Comparison of ENCODE assay signal across 31 cellular contexts in the genomic region with DNA sequence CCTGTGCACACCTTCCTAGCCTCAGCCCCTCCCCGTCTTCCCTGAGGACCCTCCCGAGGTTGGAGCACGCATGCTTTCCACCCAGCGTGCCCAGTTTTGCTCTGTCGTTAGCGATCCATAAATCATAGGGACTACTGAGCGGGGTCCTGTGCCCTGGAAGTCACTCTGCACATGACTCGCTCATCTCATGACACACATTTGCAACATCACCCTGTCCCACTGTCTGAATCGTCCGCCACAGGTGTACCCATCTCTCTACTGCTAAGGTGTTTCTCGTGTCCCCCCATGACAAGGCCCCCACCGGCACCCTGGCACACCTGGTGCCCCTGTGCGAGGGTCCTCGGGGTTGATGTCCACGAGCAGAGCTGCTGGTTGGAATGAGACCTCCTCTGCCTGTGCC.
"Had no signal": no experiment of that assay in that cellular context is flagged by ENCODE, and none has a peak within 500 bp of the region (broad histone marks: within the 10 kb centered on the region; RNA-seq: fewer than 3 reads in every experiment).

No MANE protein-coding gene starts in this region.

- H3K9me3 ChIP-seq: heart left ventricle, left lung, neutrophil, ovary, prostate gland, suprapubic skin, thoracic aorta, tibial artery, upper lobe of right lung had no signal

- H3K4me3 Mint-ChIP-seq: immature natural killer cell; mesothelial cell of epicardium; naive B cell; natural killer cell treated with Interleukin-12 subunit alpha and Interleukin-12 subunit beta and Interleukin-15 and Interleukin-18, amount 100 ng/mL, for 72 hours; stimulated activated naive B cell treated with anti-CD40 and anti-IgM and Interleukin-4, amounts not matched to agents 10 μg/mL and 1 μg/mL and 100 μg/mL, for 72 hours had no signal

- FAIRE-seq: islet of Langerhans, kidney had no signal

- DNase-seq: hypothalamus; immature natural killer cell; kidney; left colon; left lung; mesendoderm; naive B cell; occipital lobe; ovary; retina; right cardiac atrium; stimulated activated CD4-positive, alpha-beta T cell treated with anti-CD3 and anti-CD28 coated beads, Interleukin-12 subunit alpha, Interleukin-12 subunit beta, amount 100 ng/mL, for 4 hours; stimulated activated CD4-positive, alpha-beta T cell treated with anti-CD3 and anti-CD28 coated beads, Interleukin-15, amount 100 ng/mL, for 24 hours; stimulated activated CD4-positive, alpha-beta T cell treated with anti-CD3 and anti-CD28 coated beads, Interleukin-2, amount 100 ng/mL, for 24 hours; stimulated activated CD4-positive, alpha-beta T cell treated with anti-CD3 and anti-CD28 coated beads, Interleukin-4, amount 100 ng/mL, for 1 hour; stimulated activated naive B cell treated with anti-CD40 and anti-IgM and Interleukin-4, amounts not matched to agents 10 μg/mL and 1 μg/mL and 100 μg/mL, for 72 hours; stimulated activated naive CD8-positive, alpha-beta T cell treated with anti-CD3 and anti-CD28 coated beads, Interleukin-15, Interleukin-2, amounts not matched to agents 100 U/mL and 50 U/mL, for 24 hours; tibial artery; trophoblast cell; upper lobe of right lung had no signal

- H3K4me1 ChIP-seq: heart left ventricle, left lung, prostate gland, suprapubic skin, tibial artery, upper lobe of right lung had no signal

- ATAC-seq: heart left ventricle; left colon; left lung; right cardiac atrium; sciatic nerve; stimulated activated naive B cell treated with anti-CD40 and anti-IgM and Interleukin-4, amounts not matched to agents 10 μg/mL and 1 μg/mL and 100 μg/mL, for 72 hours; stimulated activated naive CD8-positive, alpha-beta T cell treated with anti-CD3 and anti-CD28 coated beads, Interleukin-15, Interleukin-2, amounts not matched to agents 100 U/mL and 50 U/mL, for 24 hours; upper lobe of right lung had no signal

- H3K36me3 Mint-ChIP-seq: immature natural killer cell; mesothelial cell of epicardium; naive B cell; natural killer cell treated with Interleukin-12 subunit alpha and Interleukin-12 subunit beta and Interleukin-15 and Interleukin-18, amount 100 ng/mL, for 72 hours; stimulated activated naive B cell treated with anti-CD40 and anti-IgM and Interleukin-4, amounts not matched to agents 10 μg/mL and 1 μg/mL and 100 μg/mL, for 72 hours had no signal

- H3K27ac ChIP-seq: heart left ventricle, left lung, neutrophil, ovary, prostate gland, skin epidermis, suprapubic skin, thoracic aorta, tibial artery, upper lobe of right lung had no signal

- H3K4me1 Mint-ChIP-seq: immature natural killer cell; naive B cell; stimulated activated naive B cell treated with anti-CD40 and anti-IgM and Interleukin-4, amounts not matched to agents 10 μg/mL and 1 μg/mL and 100 μg/mL, for 72 hours had no signal

- H3K27me3 ChIP-seq: ovary had no signal

- H3K36me3 ChIP-seq: heart left ventricle, left lung, neutrophil, ovary, prostate gland, suprapubic skin, thoracic aorta, tibial artery, upper lobe of right lung had no signal

- H3K27ac Mint-ChIP-seq: immature natural killer cell; mesothelial cell of epicardium; naive B cell; natural killer cell treated with Interleukin-12 subunit alpha and Interleukin-12 subunit beta and Interleukin-15 and Interleukin-18, amount 100 ng/mL, for 72 hours; stimulated activated naive B cell treated with anti-CD40 and anti-IgM and Interleukin-4, amounts not matched to agents 10 μg/mL and 1 μg/mL and 100 μg/mL, for 72 hours had no signal

- H3K4me3 ChIP-seq: heart left ventricle, left lung, lung, ovary, prostate gland, skin epidermis, suprapubic skin, thoracic aorta, tibial artery, upper lobe of right lung had no signal

- H3K9me3 Mint-ChIP-seq: immature natural killer cell; mesothelial cell of epicardium; natural killer cell treated with Interleukin-12 subunit alpha and Interleukin-12 subunit beta and Interleukin-15 and Interleukin-18, amount 100 ng/mL, for 72 hours; stimulated activated naive B cell treated with anti-CD40 and anti-IgM and Interleukin-4, amounts not matched to agents 10 μg/mL and 1 μg/mL and 100 μg/mL, for 72 hours had no signal
